In the genomic region with DNA sequence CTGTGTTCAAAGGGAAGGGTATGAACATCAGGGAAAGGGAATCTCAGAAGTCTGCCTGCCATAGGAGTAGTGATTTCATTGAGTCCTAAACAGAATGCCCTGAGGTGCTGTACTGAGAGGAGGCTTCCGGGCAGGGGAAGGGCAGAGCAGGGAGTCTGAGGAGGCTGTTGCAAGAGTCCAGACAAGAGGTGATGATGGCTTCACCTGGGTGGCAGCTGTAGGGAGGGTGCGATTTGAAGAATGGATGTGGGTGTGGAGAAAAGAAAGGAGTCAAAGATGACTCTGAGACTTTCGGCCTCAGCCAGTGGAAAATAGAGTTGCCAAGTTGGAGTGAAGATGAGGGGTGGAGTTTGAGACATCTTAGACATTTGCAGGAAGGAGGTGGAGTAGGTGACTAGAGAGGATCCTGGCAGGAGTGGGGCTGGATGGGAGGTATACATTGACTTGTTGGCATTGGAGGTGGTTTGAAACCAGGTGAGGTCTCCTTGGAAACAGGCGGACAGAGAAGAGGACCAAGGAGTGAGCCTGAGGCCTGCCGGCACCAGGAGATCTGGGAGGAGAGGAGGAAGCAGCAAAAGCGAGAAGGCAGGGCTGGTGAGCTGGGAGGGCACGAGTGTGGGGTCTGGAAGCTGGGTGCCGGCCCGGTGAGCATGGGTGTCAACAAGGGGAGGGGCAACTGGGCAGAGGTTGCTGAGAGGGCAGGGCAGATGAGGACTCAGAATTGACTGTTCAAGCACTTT, we compare ENCODE assay signal across 24 cellular contexts. TPM values are rescaled to one million over a fixed set of nuclear protein-coding genes. Genes with fewer than 3 reads are reported as not detected.
A peak's percentile ranks its signal among the peaks of the same experiment; 100 is the strongest.
DNase-seq lines count a peak whose midpoint lies in the region; ATAC-seq and TF ChIP-seq lines count a peak whose summit lies in the region.
"Had no signal": no experiment of that assay in that cellular context is flagged by ENCODE, and none has a peak within 500 bp of the region (broad histone marks: within the 10 kb centered on the region; RNA-seq: fewer than 3 reads in every experiment).

No MANE protein-coding gene starts in this region.

- 85 to 93% methylated on average over 9 of the region's 9 CpGs for WGBS in esophagus squamous epithelium, 2 donors

- no peaks in the 10 kb centered on the region for H3K27me3 Mint-ChIP-seq in activated CD4-positive, alpha-beta T cell treated with anti-CD3 and anti-CD28 coated beads, Interleukin-2, amount 10 ng/mL, durations not matched to agents 7 days and 5 days
- H3K27me3 Mint-ChIP-seq in Caco-2 (ENCODE audit: insufficient read depth, unreplicated experiment) = no peaks in the 10 kb centered on the region
- no peaks in the 10 kb centered on the region for H3K27me3 Mint-ChIP-seq in central memory CD8-positive, alpha-beta T cell
- H3K27me3 Mint-ChIP-seq in neural crest cell (ENCODE audit: low read depth) = no peaks in the 10 kb centered on the region

- CTCF ChIA-PET in activated CD4-positive, alpha-beta T cell treated with anti-CD3 and anti-CD28 coated beads, Interleukin-2, amount 10 ng/mL, durations not matched to agents 7 days and 5 days (lab: Charles Lee) = no interaction called here
- CTCF ChIA-PET in Caco-2 (lab: Charles Lee) = interaction anchor here (1.3 to 1.4 kb wide), 2 partner anchors 9 to 16 kb away, joined by 3 to 5 read pairs; no protein-coding TSS in a partner anchor

- H3K4me3 ChIP-seq in Caco-2 (ENCODE audit: low read depth, low read length) (no peak overlapping the region), esophagus squamous epithelium (no peak overlapping the region)
- H3K4me3 ChIP-seq: ascending aorta, lung, SJSA1 had no signal

- intact Hi-C loops in Caco-2 (cut with micrococcal nuclease; ENCODE audit: unreplicated experiment) (no loop called here), esophagus squamous epithelium (cut with DNase I) (no loop called here)

- TF ChIP-seq POLR2A in esophagus squamous epithelium (IDR thresholded peaks at IDR 0.05) = no peak

- no peaks in the 10 kb centered on the region for H3K9me3 ChIP-seq in Caco-2
- H3K9me3 ChIP-seq in esophagus squamous epithelium = no peaks in the 10 kb centered on the region
- H3K9me3 ChIP-seq: ascending aorta, SJSA1 had no signal

- H3K27ac ChIP-seq in esophagus squamous epithelium = no peak overlapping the region
- H3K27ac ChIP-seq: ascending aorta, SJSA1 had no signal

- H3K4me1 Mint-ChIP-seq in activated CD4-positive, alpha-beta T cell treated with anti-CD3 and anti-CD28 coated beads, Interleukin-2, amount 10 ng/mL, durations not matched to agents 7 days and 5 days = peaks cover 42% of the 10 kb centered on the region
- H3K4me1 Mint-ChIP-seq in Caco-2 (ENCODE audit: low read depth, unreplicated experiment) (peaks cover 29% of the 10 kb centered on the region), neural crest cell (peaks cover 71% of the 10 kb centered on the region)
- H3K4me1 Mint-ChIP-seq in central memory CD8-positive, alpha-beta T cell = peaks cover 65% of the 10 kb centered on the region

- peak overlapping the region; percentile 42 for H3K27ac Mint-ChIP-seq in activated CD4-positive, alpha-beta T cell treated with anti-CD3 and anti-CD28 coated beads, Interleukin-2, amount 10 ng/mL, durations not matched to agents 7 days and 5 days
- H3K27ac Mint-ChIP-seq in Caco-2 (ENCODE audit: unreplicated experiment) (peak overlapping the region; percentile 74), neural crest cell (ENCODE audit: unreplicated experiment) (peak overlapping the region; percentile 66)
- H3K27ac Mint-ChIP-seq in central memory CD8-positive, alpha-beta T cell (ENCODE audit: low read depth) = peak overlapping the region; percentile 5

- ATAC-seq in central memory CD8-positive, alpha-beta T cell (replicated peaks; ENCODE audit: extremely low read depth, poor library complexity, severe bottlenecking) = no peak
- ATAC-seq: HCT116, Panc1 had no signal

- H3K9me3 Mint-ChIP-seq in activated CD4-positive, alpha-beta T cell treated with anti-CD3 and anti-CD28 coated beads, Interleukin-2, amount 10 ng/mL, durations not matched to agents 7 days and 5 days = peaks cover 5% of the 10 kb centered on the region
- peaks cover 7% of the 10 kb centered on the region for H3K9me3 Mint-ChIP-seq in Caco-2 (ENCODE audit: unreplicated experiment)
- H3K9me3 Mint-ChIP-seq in central memory CD8-positive, alpha-beta T cell = no peaks in the 10 kb centered on the region
- H3K9me3 Mint-ChIP-seq in neural crest cell = peaks cover 7% of the 10 kb centered on the region

- H3K4me1 ChIP-seq in Caco-2 (peaks cover 16% of the 10 kb centered on the region), esophagus squamous epithelium (peaks cover 0 to 34% (median 0%) of the 10 kb centered on the region in 3 donors)
- H3K4me1 ChIP-seq: ascending aorta had no signal

- H3K27me3 ChIP-seq in Caco-2 (replicated peaks; ENCODE audit: control insufficient read depth, insufficient read depth, low read length) (no peaks in the 10 kb centered on the region), esophagus squamous epithelium (no peaks in the 10 kb centered on the region)
- H3K27me3 ChIP-seq: ascending aorta, SJSA1 had no signal

- POLR2A ChIA-PET in activated CD4-positive, alpha-beta T cell treated with anti-CD3 and anti-CD28 coated beads, Interleukin-2, amount 10 ng/mL, durations not matched to agents 7 days and 5 days (lab: Charles Lee) = no interaction called here
- POLR2A ChIA-PET in Caco-2 (lab: Charles Lee) = no interaction called here

- H3K36me3 ChIP-seq in Caco-2 (ENCODE audit: control insufficient read depth, insufficient read depth, low read length) = no peaks in the 10 kb centered on the region; the same call in none of the 2 replicates
- H3K36me3 ChIP-seq in esophagus squamous epithelium = peaks cover 0 to 3% (median 0%) of the 10 kb centered on the region in 3 donors
- H3K36me3 ChIP-seq: ascending aorta, SJSA1 had no signal

- H3K4me3 Mint-ChIP-seq in activated CD4-positive, alpha-beta T cell treated with anti-CD3 and anti-CD28 coated beads, Interleukin-2, amount 10 ng/mL, durations not matched to agents 7 days and 5 days = no peak overlapping the region
- no peak overlapping the region for H3K4me3 Mint-ChIP-seq in Caco-2 (ENCODE audit: unreplicated experiment)
- H3K4me3 Mint-ChIP-seq in central memory CD8-positive, alpha-beta T cell = no peak overlapping the region
- peak overlapping the region; percentile 9 for H3K4me3 Mint-ChIP-seq in neural crest cell

- TF ChIP-seq CTCF in Caco-2 (IDR thresholded peaks at IDR 0.05; ENCODE audit: insufficient read depth in 1 of 2, low read depth in 1 of 2, low read length in 1 of 2, severe bottlenecking in 1 of 2, unreplicated experiment in 1 of 2) (no peak), neural crest cell (conservative IDR thresholded peaks at IDR 0.05) (no peak), esophagus squamous epithelium (IDR thresholded peaks at IDR 0.05) (no peak)

- BruUV-seq in Caco-2 (replicated peaks; lab: Mats Ljungman, UMichigan) = no TSS peak

- no peak for DNase-seq in activated CD4-positive, alpha-beta T cell treated with anti-CD3 and anti-CD28 coated beads, Interleukin-2, amount 10 ng/mL, durations not matched to agents 7 days and 5 days
- no peak for DNase-seq in activated CD4-positive, alpha-beta T cell treated with anti-CD3 and anti-CD28 coated beads, Interleukin-2, amount 50 U/mL, for 1 hour
- DNase-seq in Caco-2 = no peak
- no peak for DNase-seq in central memory CD8-positive, alpha-beta T cell (ENCODE audit: low spot score in 2 of 2)
- DNase-seq in neural crest cell (ENCODE audit: low read depth, low spot score) = no peak
- no peak for DNase-seq in esophagus squamous epithelium (lab: John Stamatoyannopoulos, UW)
- DNase-seq in activated CD8-positive, alpha-beta memory T cell treated with anti-CD3 and anti-CD28 coated beads for 24 hours = no peak
- DNase-seq in DMS79 treated with DMSO at 0.1 percent for 48 hours (lab: John Stamatoyannopoulos, UW) = no peak
- DNase-seq: activated CD4-positive, alpha-beta T cell treated with anti-CD3 and anti-CD28 coated beads, Interleukin-2, amount 50 U/mL, for 4 hours; activated naive CD4-positive, alpha-beta T cell; activated T-cell treated with anti-CD3 and anti-CD28 coated beads for 4 hours; Calu3; NCI-H1092; NCI-H187; NCI-H2171 treated with DMSO at 0.1 percent for 48 hours; NCI-H526 treated with DMSO at 0.1 percent for 48 hours; occipital lobe; stimulated activated CD8-positive, alpha-beta memory T cell treated with anti-CD3 and anti-CD28 coated beads, Interleukin-4, amount 100 ng/mL, for 48 hours; substantia nigra had no signal

- H3K36me3 Mint-ChIP-seq in activated CD4-positive, alpha-beta T cell treated with anti-CD3 and anti-CD28 coated beads, Interleukin-2, amount 10 ng/mL, durations not matched to agents 7 days and 5 days (ENCODE audit: low read depth) = peaks cover 51% of the 10 kb centered on the region
- H3K36me3 Mint-ChIP-seq in Caco-2 (ENCODE audit: insufficient read depth, unreplicated experiment) (peaks cover 63% of the 10 kb centered on the region), neural crest cell (ENCODE audit: low read depth) (peaks cover 14% of the 10 kb centered on the region)
- H3K36me3 Mint-ChIP-seq in central memory CD8-positive, alpha-beta T cell (ENCODE audit: insufficient read depth) = peaks cover 14% of the 10 kb centered on the region

RNA-seq across cellular contexts. Expression of a gene that starts 24.2 kb away (rescaled TPM):
- total RNA-seq in activated CD4-positive, alpha-beta T cell treated with anti-CD3 and anti-CD28 coated beads, Interleukin-2, amount 10 ng/mL, durations not matched to agents 7 days and 5 days = 10 to 100 TPM; 50.1 to 50.2 TPM
- total RNA-seq in Caco-2 (2022) = 54.0 and 57.6 TPM in 2 replicates
- total RNA-seq in neural crest cell = 56.3 and 58.0 TPM in 2 replicates
- total RNA-seq in esophagus squamous epithelium = 10 to 100 TPM; 28.2 to 50.4 (median 42.1) TPM

Comparison
In these comparisons a context has a peak if more than half of its experiments do, and no peak if none do; other contexts are left out.
1. H3K27ac Mint-ChIP-seq: peak in every context shown above with its lines; median percentile 74 in Caco-2; 66 in neural crest cell; 42 in activated CD4-positive, alpha-beta T cell treated with anti-CD3 and anti-CD28 coated beads, Interleukin-2, amount 10 ng/mL, durations not matched to agents 7 days and 5 days; 5 in central memory CD8-positive, alpha-beta T cell.